Comparison of ENCODE assay signal across 9 cellular contexts in the genomic region with DNA sequence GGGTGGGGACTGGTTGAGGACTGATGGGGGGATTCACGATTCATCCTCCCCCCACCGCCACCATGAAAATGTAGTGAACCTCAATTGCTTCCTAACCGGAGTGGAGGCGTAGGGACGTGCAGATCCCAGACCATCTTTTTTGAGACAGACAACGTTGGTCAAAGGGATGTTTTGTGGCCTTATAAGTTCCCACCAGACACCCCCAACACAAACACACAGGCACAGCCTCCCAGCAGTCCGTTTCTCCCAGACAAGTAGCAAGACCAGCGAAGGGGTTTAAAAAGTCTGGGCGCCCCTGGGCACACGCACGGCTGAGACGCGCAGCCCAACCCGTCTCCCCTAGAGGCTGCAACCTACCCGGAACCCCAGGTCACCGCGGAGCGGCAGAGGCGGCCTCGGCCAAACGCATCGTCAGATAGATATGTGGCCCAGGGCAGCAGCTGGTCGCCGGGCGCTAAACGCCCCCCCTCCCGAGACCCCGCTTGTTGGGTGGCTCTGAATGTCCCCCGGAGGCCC. TPM values are rescaled to one million over a fixed set of nuclear protein-coding genes. Genes with fewer than 3 reads are reported as not detected.
DNase-seq lines count a peak whose midpoint lies in the region; ATAC-seq and TF ChIP-seq lines count a peak whose summit lies in the region.
"Had no signal": no experiment of that assay in that cellular context is flagged by ENCODE, and none has a peak within 500 bp of the region (broad histone marks: within the 10 kb centered on the region; RNA-seq: fewer than 3 reads in every experiment).

No MANE protein-coding gene starts in this region.

- H3K4me1 ChIP-seq in PC-3 (ENCODE audit: insufficient read depth, low read length), result peaks cover 10% of the 10 kb centered on the region
- peaks cover 13% of the 10 kb centered on the region for H3K4me1 ChIP-seq in rectal smooth muscle tissue (ENCODE audit: control insufficient read depth, insufficient read depth, low read length)
- H3K4me1 ChIP-seq in thyroid gland, result peaks cover 30 to 54% of the 10 kb centered on the region in 2 donors

- no peak for ATAC-seq in PC-3

- H2AFZ ChIP-seq in PC-3 (ENCODE audit: low read length), result peak overlapping the region; percentile 92

- H3K9me2 ChIP-seq in PC-3 (replicated peaks; ENCODE audit: low read length), result no peaks in the 10 kb centered on the region

- peak overlapping the region; percentile 63 for H3K9ac ChIP-seq in PC-3 (ENCODE audit: low read length)
- H3K9ac ChIP-seq in rectal smooth muscle tissue (ENCODE audit: low read length), result no peak overlapping the region

- WGBS in thyroid gland, 2 donors, result 2 to 5% methylated on average over 27 to 29 of the region's 29 CpGs

- no peaks in the 10 kb centered on the region for H3K27me3 ChIP-seq in PC-3 (ENCODE audit: low read length)
- H3K27me3 ChIP-seq in rectal smooth muscle tissue (ENCODE audit: control insufficient read depth, insufficient read depth, low read length), result peaks cover 71% of the 10 kb centered on the region
- peaks cover 72% of the 10 kb centered on the region for H3K27me3 ChIP-seq in thyroid gland

- TSS peak; percentile 50 for BruUV-seq in PC-3 (replicated peaks; lab: Mats Ljungman, UMichigan)

- TF ChIP-seq POLR2A in thyroid gland (IDR thresholded peaks at IDR 0.05), result no peak

- POLR2A ChIA-PET in PC-3 (lab: Charles Lee; ENCODE audit: unreplicated experiment), result interaction anchor here (0.6 kb wide), 1 partner anchor 142 kb away, joined by 3 read pairs; no protein-coding TSS in a partner anchor

- no peak overlapping the region for H3K27ac ChIP-seq in PC-3 (ENCODE audit: low read length)
- H3K27ac ChIP-seq in rectal smooth muscle tissue (ENCODE audit: low read depth, low read length), result no peak overlapping the region
- H3K27ac ChIP-seq in thyroid gland, result no peak overlapping the region

- peak overlapping the region; percentile 91 for H3K4me3 ChIP-seq in PC-3 (ENCODE audit: low read length)
- H3K4me3 ChIP-seq in epithelial cell of proximal tubule (ENCODE audit: low read depth, low read length), result peak overlapping the region; percentile 45
- H3K4me3 ChIP-seq in rectal smooth muscle tissue (ENCODE audit: low read length), result peak overlapping the region; percentile 45
- peak overlapping the region in 1 of 3 donors; percentile 17 for H3K4me3 ChIP-seq in thyroid gland (replicated peaks in 1 of 3)

- no peaks in the 10 kb centered on the region for H3K36me3 ChIP-seq in PC-3 (ENCODE audit: low read depth, low read length)
- H3K36me3 ChIP-seq in rectal smooth muscle tissue (ENCODE audit: control insufficient read depth, insufficient read depth, low read length), result no peaks in the 10 kb centered on the region
- no peaks in the 10 kb centered on the region for H3K36me3 ChIP-seq in thyroid gland

- no peaks in the 10 kb centered on the region for H3F3A ChIP-seq in PC-3 (ENCODE audit: low read length, unreplicated experiment)

- TF ChIP-seq CTCF in PC-3 (conservative IDR thresholded peaks at IDR 0.05; ENCODE audit: low read depth, low read length), result no peak
- TF ChIP-seq CTCF in epithelial cell of proximal tubule (conservative IDR thresholded peaks at IDR 0.05; ENCODE audit: low read depth, low read length), result no peak
- TF ChIP-seq CTCF in thyroid gland (IDR thresholded peaks at IDR 0.05), result no peak

- CTCF ChIA-PET in PC-3 (lab: Charles Lee), result no interaction called here

- H3K9me3 ChIP-seq in PC-3 (ENCODE audit: low read length) (no peaks in the 10 kb centered on the region), thyroid gland (no peaks in the 10 kb centered on the region)

- peaks cover 41% of the 10 kb centered on the region for H3K79me2 ChIP-seq in PC-3 (ENCODE audit: low read length)

- DNase-seq in NCI-H1417 (lab: John Stamatoyannopoulos, UW) (peak in 2 of 3 experiments; percentile 30 to 39), NCI-H1417 treated with DMSO at 0.1 percent for 48 hours (lab: John Stamatoyannopoulos, UW) (no peak), PC-3 (no peak), epithelial cell of proximal tubule (ENCODE audit: low read depth) (no peak), D341Med (ENCODE audit: low spot score) (no peak), thyroid gland (no peak), midbrain (lab: John Stamatoyannopoulos, UW) (no peak)

- H3K4me2 ChIP-seq in PC-3 (ENCODE audit: low read length), result peak overlapping the region; percentile 99

- intact Hi-C loops in PC-3 (cut with micrococcal nuclease) (loop anchor here (5.0 kb wide), 1 partner anchor 120 kb away; no protein-coding TSS in a partner anchor), thyroid gland (cut with DNase I) (no loop called here)

- H4K20me1 ChIP-seq in PC-3 (ENCODE audit: low read length), result no peaks in the 10 kb centered on the region

RNA-seq across cellular contexts. Expression of a gene that starts 1.3 kb away (rescaled TPM):
- total RNA-seq in PC-3 (2014; rRNA removed), result 30.5 and 40.5 TPM in 2 replicates
- total RNA-seq in epithelial cell of proximal tubule, result 3.3 and 4.8 TPM in 2 replicates
- total RNA-seq in thyroid gland, result not detected
- total RNA-seq: liver had no signal

Comparison
In these comparisons a context has a peak if more than half of its experiments do, and no peak if none do; other contexts are left out.
1. DNase-seq: peak in NCI-H1417 (2 of 3); none in NCI-H1417 treated with DMSO at 0.1 percent for 48 hours (single experiment), PC-3 (single experiment), epithelial cell of proximal tubule (single experiment), D341Med (single experiment), thyroid gland (0 of 2) and midbrain (single experiment).